In the genomic region with DNA sequence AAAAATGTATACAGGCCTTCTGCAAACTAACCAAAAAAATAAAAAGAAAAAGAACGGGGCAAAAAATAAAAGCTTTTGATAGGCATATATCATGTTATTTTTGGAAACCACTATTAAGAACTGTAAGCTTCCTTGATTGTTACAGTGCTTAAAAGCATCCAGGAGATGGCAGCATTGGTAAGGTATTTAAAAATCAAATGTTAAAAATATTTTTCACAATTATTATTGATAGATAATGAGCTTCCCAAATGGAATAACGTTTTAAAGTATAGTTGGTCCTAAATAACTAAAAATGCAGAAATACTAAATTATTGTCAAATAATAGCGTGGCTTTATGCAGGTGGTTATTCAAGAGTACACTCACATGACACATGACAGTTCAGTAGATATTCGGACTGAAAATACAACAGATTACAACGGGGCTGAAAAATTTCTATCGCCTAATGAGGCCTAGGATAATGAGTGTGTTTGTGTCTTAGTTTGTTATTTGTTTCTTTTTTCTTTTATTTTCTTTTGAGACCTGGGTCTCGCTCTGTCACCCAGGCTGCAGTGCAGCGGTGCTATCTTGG, we compare ENCODE assay signal across 8 cellular contexts.
A peak's percentile ranks its signal among the peaks of the same experiment; 100 is the strongest.
DNase-seq lines count a peak whose midpoint lies in the region; ATAC-seq, FAIRE-seq and TF ChIP-seq lines count a peak whose summit lies in the region.

No MANE protein-coding gene starts in this region.

- H3K4me3 ChIP-seq in K562: no peak overlapping the region

- no peak for TF ChIP-seq POLR2A in K562 (conservative IDR thresholded peaks at IDR 0.05)

- no peaks in the 10 kb centered on the region; a peak in 2 of 5 replicates for H3K4me1 ChIP-seq in K562 (replicated peaks in 1 of 2; ENCODE audit: control insufficient read depth in 2 of 2, insufficient read depth in 2 of 2, low read length in 2 of 2)

- no peaks in the 10 kb centered on the region for H3K36me3 ChIP-seq in K562 (ENCODE audit: control insufficient read depth, insufficient read depth, low read length)

- H3K27ac ChIP-seq in K562 (ENCODE audit: extremely low read depth, low read depth, low read length): no peak overlapping the region

- no peaks in the 10 kb centered on the region for H3K27me3 ChIP-seq in K562 (ENCODE audit: control insufficient read depth in 2 of 2, insufficient read depth in 2 of 2, low read length in 2 of 2)

- FAIRE-seq in K562 (lab: Jason Lieb, UNC): no peak

- ATAC-seq in K562: peak; percentile 58; the same call in 1 of the 3 replicates
- no peak for ATAC-seq in GM21526 (IDR thresholded peaks at IDR 0.05; ENCODE audit: low FRiP score, unreplicated experiment)
- no peak for ATAC-seq in HG02938 (IDR thresholded peaks at IDR 0.05; ENCODE audit: unreplicated experiment)

- peak in 2 of 3 experiments; percentile 20 to 55; a peak in 3 of 6 replicates for TF ChIP-seq CTCF in K562 (IDR thresholded peaks at IDR 0.05 in 2 of 3, conservative IDR thresholded peaks at IDR 0.05 in 1 of 3; ENCODE audit: insufficient read depth in 2 of 3, low read depth in 1 of 3, low read length in 3 of 3)

- CTCF ChIA-PET in K562 (lab: Yijun Ruan, JAX; ENCODE audit: low intra/inter-chr PET ratio): interaction anchor here (0.6 to 2.5 kb wide), 4 partner anchors 216 to 676 kb away, joined by 3 to 15 read pairs (median 4); no protein-coding TSS in a partner anchor

- H3K9ac ChIP-seq in K562 (ENCODE audit: insufficient read depth in 1 of 2, low read depth in 2 of 2, low read length in 2 of 2): no peak overlapping the region

- POLR2A ChIA-PET in K562 (lab: Yijun Ruan, JAX): interaction anchor here (0.7 to 1.3 kb wide), 2 partner anchors 19 to 127 kb away, joined by 3 read pairs; a partner anchor contains a TSS

- no peak overlapping the region for H3K4me2 ChIP-seq in K562 (ENCODE audit: insufficient read depth, low read length)

- no peaks in the 10 kb centered on the region for H3K79me2 ChIP-seq in K562 (ENCODE audit: control insufficient read depth, insufficient read depth, low read length)

- intact Hi-C loops in K562 (cut with micrococcal nuclease): loop anchor here (5.0 to 10.0 kb wide), 4 partner anchors 51 to 479 kb away; a partner anchor contains a TSS

- 35% methylated on average over 7 of the region's 8 CpGs for WGBS in K562 (ENCODE audit: insufficient coverage, low coverage, missing lambda C conversion rate)

- no peak for TF ChIP-seq EP300 in K562 (IDR thresholded peaks at IDR 0.05; ENCODE audit: low read length)

- H2AFZ ChIP-seq in K562 (ENCODE audit: low read depth, low read length): no peak overlapping the region

- in situ Hi-C loops in K562 (cut with MboI): no loop called here

- TF ChIP-seq RAD21 in K562 (CRISPR knock-in tag; conservative IDR thresholded peaks at IDR 0.05 in 1 of 2, IDR thresholded peaks at IDR 0.05 in 1 of 2): peak; percentile 57 to 79

- H3K9me1 ChIP-seq in K562 (ENCODE audit: control insufficient read depth, insufficient read depth, low read length): no peaks in the 10 kb centered on the region

- BruUV-seq in K562 (replicated peaks; lab: Mats Ljungman, UMichigan): no TSS peak

- DNase-seq in DMS114 treated with DMSO at 0.1 percent for 48 hours (lab: John Stamatoyannopoulos, UW; ENCODE audit: unreplicated experiment) (peak; percentile 66), LoVo (ENCODE audit: low spot score) (peak; percentile 54), K562 (ENCODE audit: extremely low read depth in 1 of 4, low spot score in 3 of 4) (no peak), left kidney (ENCODE audit: low read depth, low spot score) (peak; percentile 34), SKM-1 treated with dmso at 0.1 percent for 144 hours (lab: John Stamatoyannopoulos, UW; ENCODE audit: unreplicated experiment) (no peak)
- no peak for DNase-seq in stimulated activated CD4-positive, alpha-beta T cell treated with anti-CD3 and anti-CD28 coated beads, Interleukin-4, amount 100 ng/mL, for 4 hours

- no peaks in the 10 kb centered on the region for H4K20me1 ChIP-seq in K562 (replicated peaks; ENCODE audit: control insufficient read depth, insufficient read depth, low read length)

- H3K9me3 ChIP-seq in K562 (replicated peaks; ENCODE audit: control insufficient read depth, insufficient read depth, low read depth, low read length): 0 out of 2 replicates have a peak, but pooled peaks cover 2% of the 10 kb centered on the region

TF ChIP-seq in K562, 482 proteins besides CTCF, POLR2A, EP300 and RAD21:
- TF ChIP-seq SMC3 (conservative IDR thresholded peaks at IDR 0.05; ENCODE audit: insufficient read depth, low read depth, low read length): 0 out of 2 replicates have a peak, but pooled peaks have one; percentile 23
- TF ChIP-seq CHD1 (IDR thresholded peaks at IDR 0.05; ENCODE audit: low read length): no peak
- TF ChIP-seq ESRRB (CRISPR knock-in tag; IDR thresholded peaks at IDR 0.05; ENCODE audit: borderline replicate concordance): no peak
- TF ChIP-seq, protein P1, sequence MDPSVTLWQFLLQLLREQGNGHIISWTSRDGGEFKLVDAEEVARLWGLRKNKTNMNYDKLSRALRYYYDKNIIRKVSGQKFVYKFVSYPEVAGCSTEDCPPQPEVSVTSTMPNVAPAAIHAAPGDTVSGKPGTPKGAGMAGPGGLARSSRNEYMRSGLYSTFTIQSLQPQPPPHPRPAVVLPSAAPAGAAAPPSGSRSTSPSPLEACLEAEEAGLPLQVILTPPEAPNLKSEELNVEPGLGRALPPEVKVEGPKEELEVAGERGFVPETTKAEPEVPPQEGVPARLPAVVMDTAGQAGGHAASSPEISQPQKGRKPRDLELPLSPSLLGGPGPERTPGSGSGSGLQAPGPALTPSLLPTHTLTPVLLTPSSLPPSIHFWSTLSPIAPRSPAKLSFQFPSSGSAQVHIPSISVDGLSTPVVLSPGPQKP (CRISPR knock-in tag; IDR thresholded peaks at IDR 0.05): no peak
- TF ChIP-seq, protein P2, sequence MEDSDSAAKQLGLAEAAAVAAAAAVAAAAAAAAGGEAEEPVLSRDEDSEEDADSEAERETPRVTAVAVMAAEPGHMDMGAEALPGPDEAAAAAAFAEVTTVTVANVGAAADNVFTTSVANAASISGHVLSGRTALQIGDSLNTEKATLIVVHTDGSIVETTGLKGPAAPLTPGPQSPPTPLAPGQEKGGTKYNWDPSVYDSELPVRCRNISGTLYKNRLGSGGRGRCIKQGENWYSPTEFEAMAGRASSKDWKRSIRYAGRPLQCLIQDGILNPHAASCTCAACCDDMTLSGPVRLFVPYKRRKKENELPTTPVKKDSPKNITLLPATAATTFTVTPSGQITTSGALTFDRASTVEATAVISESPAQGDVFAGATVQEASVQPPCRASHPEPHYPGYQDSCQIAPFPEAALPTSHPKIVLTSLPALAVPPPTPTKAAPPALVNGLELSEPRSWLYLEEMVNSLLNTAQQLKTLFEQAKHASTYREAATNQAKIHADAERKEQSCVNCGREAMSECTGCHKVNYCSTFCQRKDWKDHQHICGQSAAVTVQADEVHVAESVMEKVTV (CRISPR knock-in tag; IDR thresholded peaks at IDR 0.05): peak; percentile 31; the same call in 1 of the 2 replicates
- no peak for TF ChIP-seq TRIM28 (IDR thresholded peaks at IDR 0.05)
- TF ChIP-seq GATAD2A (IDR thresholded peaks at IDR 0.05): no peak
- TF ChIP-seq, protein P3, sequence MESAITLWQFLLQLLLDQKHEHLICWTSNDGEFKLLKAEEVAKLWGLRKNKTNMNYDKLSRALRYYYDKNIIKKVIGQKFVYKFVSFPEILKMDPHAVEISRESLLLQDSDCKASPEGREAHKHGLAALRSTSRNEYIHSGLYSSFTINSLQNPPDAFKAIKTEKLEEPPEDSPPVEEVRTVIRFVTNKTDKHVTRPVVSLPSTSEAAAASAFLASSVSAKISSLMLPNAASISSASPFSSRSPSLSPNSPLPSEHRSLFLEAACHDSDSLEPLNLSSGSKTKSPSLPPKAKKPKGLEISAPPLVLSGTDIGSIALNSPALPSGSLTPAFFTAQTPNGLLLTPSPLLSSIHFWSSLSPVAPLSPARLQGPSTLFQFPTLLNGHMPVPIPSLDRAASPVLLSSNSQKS (CRISPR knock-in tag; IDR thresholded peaks at IDR 0.05): no peak
- TF ChIP-seq STAT5B (CRISPR knock-in tag; IDR thresholded peaks at IDR 0.05): no peak
- TF ChIP-seq ZNF699 (CRISPR knock-in tag; IDR thresholded peaks at IDR 0.05; ENCODE audit: insufficient replicate concordance): no peak
- no peak for TF ChIP-seq ZNF384 (IDR thresholded peaks at IDR 0.05; ENCODE audit: low read depth, low read length)
- no peak for TF ChIP-seq KLF10 (CRISPR knock-in tag; IDR thresholded peaks at IDR 0.05)
- TF ChIP-seq ZFP1 (CRISPR knock-in tag; IDR thresholded peaks at IDR 0.05): no peak
- TF ChIP-seq ZNF785 (CRISPR knock-in tag; IDR thresholded peaks at IDR 0.05): no peak
- TF ChIP-seq RFX7 (CRISPR knock-in tag; IDR thresholded peaks at IDR 0.05): no peak
- no peak for TF ChIP-seq HNRNPUL1 (IDR thresholded peaks at IDR 0.05; ENCODE audit: low read length)

Comparison
In these comparisons a context has a peak if more than half of its experiments do, and no peak if none do; other contexts are left out.
1. DNase-seq: peak in DMS114 treated with DMSO at 0.1 percent for 48 hours (single experiment), LoVo (single experiment) and left kidney (single experiment); none in K562 (0 of 4), SKM-1 treated with dmso at 0.1 percent for 144 hours (single experiment) and stimulated activated CD4-positive, alpha-beta T cell treated with anti-CD3 and anti-CD28 coated beads, Interleukin-4, amount 100 ng/mL, for 4 hours (0 of 2).